ENCODE assay signal across 1 cellular context in genomic region chr6:166592818-166593217, GRCh38.
TF ChIP-seq lines count a peak whose summit lies in the region.

No MANE protein-coding gene starts in this region.

TF ChIP-seq in K562, 482 proteins besides CTCF, POLR2A, EP300 and RAD21:
- TF ChIP-seq THRAP3 (IDR thresholded peaks at IDR 0.05; ENCODE audit: borderline replicate concordance) (no peak), CEBPG (CRISPR knock-in tag; IDR thresholded peaks at IDR 0.05) (0 out of 2 replicates have a peak, but pooled peaks have one; percentile 21), CEBPG (tag; conservative IDR thresholded peaks at IDR 0.05 in 1 of 2, IDR thresholded peaks at IDR 0.05 in 1 of 2) (no peak), ZNF24 (IDR thresholded peaks at IDR 0.05) (no peak), PKNOX1 (IDR thresholded peaks at IDR 0.05) (no peak), TEAD1 (CRISPR knock-in tag; IDR thresholded peaks at IDR 0.05) (no peak), TSC22D4 (tag; IDR thresholded peaks at IDR 0.05) (no peak), JUNB (CRISPR knock-in tag; conservative IDR thresholded peaks at IDR 0.05) (no peak)
